ENCODE assay signal across 8 cellular contexts in the genomic region with DNA sequence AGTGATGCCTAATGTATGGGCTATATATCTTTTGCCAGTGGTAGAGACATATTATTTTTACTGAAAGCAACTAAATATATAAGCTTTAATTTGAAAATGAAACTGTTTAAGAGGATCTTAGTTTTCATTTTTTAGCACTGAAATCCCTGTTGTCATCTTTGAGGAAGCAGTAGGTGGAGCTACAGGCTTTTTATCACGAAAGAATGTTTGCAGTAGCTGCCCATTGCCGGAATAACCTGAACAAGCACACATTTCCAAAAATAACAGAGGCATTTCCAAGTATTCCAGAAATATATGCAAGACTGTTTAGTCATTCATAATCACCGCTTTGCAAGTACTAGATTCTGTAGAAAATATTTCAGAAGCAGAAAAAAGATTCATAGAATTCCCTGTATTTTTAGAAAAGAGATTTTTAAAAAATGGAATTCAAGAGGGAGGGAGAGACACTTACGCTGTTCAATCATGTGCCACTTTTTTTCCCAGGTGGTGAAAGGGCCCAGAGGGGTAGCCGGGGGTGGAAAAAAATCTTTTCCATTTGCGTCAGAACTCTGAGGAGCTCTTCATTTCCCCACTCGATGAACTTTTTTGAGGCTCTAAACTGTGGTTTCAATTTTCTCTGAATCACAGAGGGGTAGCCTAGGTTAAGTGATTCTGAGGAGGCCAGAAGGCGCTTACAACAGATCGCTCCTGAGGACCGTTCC.
DNase-seq lines count a peak whose midpoint lies in the region; ATAC-seq, FAIRE-seq and TF ChIP-seq lines count a peak whose summit lies in the region.

No MANE protein-coding gene starts in this region.

- no peak overlapping the region for H3K4me3 Mint-ChIP-seq in activated CD8-positive, alpha-beta memory T cell treated with anti-CD3 and anti-CD28 coated beads, Interleukin-2, amount 10 ng/mL, durations not matched to agents 7 days and 5 days

- H3K36me3 Mint-ChIP-seq in activated CD8-positive, alpha-beta memory T cell treated with anti-CD3 and anti-CD28 coated beads, Interleukin-2, amount 10 ng/mL, durations not matched to agents 7 days and 5 days, result no peaks in the 10 kb centered on the region

- no peak overlapping the region for H3K27ac ChIP-seq in BLaER1
- peak overlapping the region; percentile 42 for H3K27ac ChIP-seq in smooth muscle cell (ENCODE audit: low read depth)
- peak overlapping the region in 2 of 8 donors; percentile 22 to 43 for H3K27ac ChIP-seq in spleen

- 33% methylated on average over 10 of the region's 10 CpGs for WGBS in smooth muscle cell (ENCODE audit: low lambda C conversion rate)
- WGBS in spleen, 5 donors, result 21 to 47% (median 38%) methylated on average over 10 of the region's 10 CpGs

- H3K9me3 ChIP-seq in BLaER1, result no peaks in the 10 kb centered on the region
- no peaks in the 10 kb centered on the region for H3K9me3 ChIP-seq in smooth muscle cell (replicated peaks; ENCODE audit: low read depth)
- no peaks in the 10 kb centered on the region for H3K9me3 ChIP-seq in spleen

- no peaks in the 10 kb centered on the region for H3K27me3 Mint-ChIP-seq in activated CD8-positive, alpha-beta memory T cell treated with anti-CD3 and anti-CD28 coated beads, Interleukin-2, amount 10 ng/mL, durations not matched to agents 7 days and 5 days

- no peaks in the 10 kb centered on the region for H3K27me3 ChIP-seq in BLaER1
- peaks cover 7% of the 10 kb centered on the region for H3K27me3 ChIP-seq in smooth muscle cell (ENCODE audit: low read depth)
- H3K27me3 ChIP-seq in spleen (replicated peaks in 1 of 7), result no peaks in the 10 kb centered on the region

- H3K9me3 Mint-ChIP-seq in activated CD8-positive, alpha-beta memory T cell treated with anti-CD3 and anti-CD28 coated beads, Interleukin-2, amount 10 ng/mL, durations not matched to agents 7 days and 5 days (ENCODE audit: low read depth), result no peaks in the 10 kb centered on the region

- TF ChIP-seq CTCF in smooth muscle cell (IDR thresholded peaks at IDR 0.05; ENCODE audit: borderline replicate concordance, insufficient read depth, poor library complexity, severe bottlenecking) (peak; percentile 53), spleen (IDR thresholded peaks at IDR 0.05 in 8 of 11, conservative IDR thresholded peaks at IDR 0.05 in 3 of 11) (peak in 2 of 11 experiments; percentile 15 to 21)

- TF ChIP-seq POLR2A in spleen (IDR thresholded peaks at IDR 0.05), result no peak

- H3K4me1 Mint-ChIP-seq in activated CD8-positive, alpha-beta memory T cell treated with anti-CD3 and anti-CD28 coated beads, Interleukin-2, amount 10 ng/mL, durations not matched to agents 7 days and 5 days, result no peaks in the 10 kb centered on the region

- peak overlapping the region; percentile 72 for H2AFZ ChIP-seq in smooth muscle cell (ENCODE audit: low read depth)

- H3K4me3 ChIP-seq in BLaER1 (no peak overlapping the region), smooth muscle cell (peak overlapping the region; percentile 31), spleen (peak overlapping the region in 1 of 8 donors; percentile 1)

- H3K4me2 ChIP-seq in BLaER1 (peak overlapping the region; percentile 54), smooth muscle cell (peak overlapping the region; percentile 76)

- no peak for ATAC-seq in activated CD8-positive, alpha-beta memory T cell treated with anti-CD3 and anti-CD28 coated beads, Interleukin-2, amount 10 ng/mL, durations not matched to agents 7 days and 5 days

- FAIRE-seq in frontal cortex (lab: Jason Lieb, UNC), result peak; percentile 21

- in situ Hi-C loops in KBM-7 (cut with MboI; ENCODE audit: low pct_unique_long_range_greater_than_20kb, low sequenced_read_pairs), result loop anchor here (25.0 kb wide), 1 partner anchor 103 kb away; no protein-coding TSS in a partner anchor

- no peak overlapping the region for H3K27ac Mint-ChIP-seq in activated CD8-positive, alpha-beta memory T cell treated with anti-CD3 and anti-CD28 coated beads, Interleukin-2, amount 10 ng/mL, durations not matched to agents 7 days and 5 days

- CTCF ChIA-PET in activated CD8-positive, alpha-beta memory T cell treated with anti-CD3 and anti-CD28 coated beads, Interleukin-2, amount 10 ng/mL, durations not matched to agents 7 days and 5 days (lab: Charles Lee), result no interaction called here

- H3K9ac ChIP-seq in BLaER1 (no peak overlapping the region; the same call in 1 of the 2 replicates), smooth muscle cell (ENCODE audit: low read depth) (peak overlapping the region; percentile 29)

- no peaks in the 10 kb centered on the region for H3K79me2 ChIP-seq in smooth muscle cell (ENCODE audit: low read depth)

- H4K20me1 ChIP-seq in BLaER1, result no peaks in the 10 kb centered on the region
- no peaks in the 10 kb centered on the region for H4K20me1 ChIP-seq in smooth muscle cell (ENCODE audit: low read depth)

- no peaks in the 10 kb centered on the region for H3F3A ChIP-seq in smooth muscle cell (ENCODE audit: low read depth)

- peak; percentile 28 for DNase-seq in KBM-7
- DNase-seq in RPMI8226, result peak; percentile 44
- peak; percentile 3 to 50 for DNase-seq in frontal cortex (ENCODE audit: low spot score in 2 of 2)
- no peak for DNase-seq in smooth muscle cell (lab: John Stamatoyannopoulos, UW; ENCODE audit: unreplicated experiment)
- no peak for DNase-seq in DMS79 (lab: John Stamatoyannopoulos, UW)
- DNase-seq in activated CD8-positive, alpha-beta memory T cell treated with anti-CD3 and anti-CD28 coated beads, Interleukin-2, amount 10 ng/mL, durations not matched to agents 7 days and 5 days, result no peak
- no peak for DNase-seq in spleen

- H3K4me1 ChIP-seq in BLaER1 (peaks cover 13% of the 10 kb centered on the region), smooth muscle cell (ENCODE audit: low read depth) (no peaks in the 10 kb centered on the region), spleen (peaks cover 0 to 10% (median 0%) of the 10 kb centered on the region in 6 donors)

- no peaks in the 10 kb centered on the region for H3K36me3 ChIP-seq in BLaER1
- H3K36me3 ChIP-seq in smooth muscle cell (ENCODE audit: low read depth), result no peaks in the 10 kb centered on the region
- H3K36me3 ChIP-seq in spleen, result no peaks in the 10 kb centered on the region

- intact Hi-C loops in spleen (cut with DNase I; ENCODE audit: low total_unique reads), result no loop called here

Comparison
In these comparisons a context has a peak if more than half of its experiments do, and no peak if none do; other contexts are left out.
1. DNase-seq: peak in KBM-7 (single experiment), RPMI8226 (single experiment) and frontal cortex (2 of 2); none in smooth muscle cell (single experiment), DMS79 (single experiment), activated CD8-positive, alpha-beta memory T cell treated with anti-CD3 and anti-CD28 coated beads, Interleukin-2, amount 10 ng/mL, durations not matched to agents 7 days and 5 days (single experiment) and spleen (single experiment).